In the genomic region with DNA sequence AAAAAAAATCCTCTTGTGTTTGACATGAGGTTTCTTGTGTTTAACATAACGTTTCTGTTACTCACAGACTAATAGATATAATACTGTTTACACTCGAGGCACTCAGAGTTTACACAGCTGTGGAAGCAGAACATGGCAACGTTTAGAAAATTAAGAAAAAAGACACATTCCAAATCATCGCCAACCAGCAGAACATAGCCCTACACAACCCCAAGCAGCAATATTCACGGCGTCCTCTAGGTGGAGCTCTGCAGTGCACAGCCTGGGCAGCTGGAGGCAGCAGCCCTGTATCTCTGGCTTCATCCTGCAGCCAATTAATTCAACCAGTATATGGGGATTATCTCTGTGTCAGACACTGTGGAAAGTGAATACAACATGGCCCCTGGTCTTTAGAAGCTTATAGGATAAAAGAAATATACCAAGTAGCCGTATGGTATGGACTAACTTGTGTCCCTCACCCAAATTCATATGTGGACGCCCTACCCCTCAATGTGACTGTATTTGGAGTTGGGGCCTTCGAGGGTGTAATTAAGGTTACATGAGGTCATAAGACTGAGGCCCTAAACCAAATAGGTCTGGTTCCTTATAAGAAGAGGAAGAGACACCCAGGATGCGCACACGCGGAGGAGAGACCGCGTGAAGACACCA, we compare ENCODE assay signal across 8 cellular contexts. TPM values are rescaled to one million over a fixed set of nuclear protein-coding genes. Genes with fewer than 3 reads are reported as not detected.
DNase-seq lines count a peak whose midpoint lies in the region; ATAC-seq, FAIRE-seq and TF ChIP-seq lines count a peak whose summit lies in the region.

No MANE protein-coding gene starts in this region.

- H3K27me3 ChIP-seq in ovary: no peaks in the 10 kb centered on the region

- H3K27ac ChIP-seq in ovary: no peak overlapping the region

- no peak overlapping the region for H3K27ac Mint-ChIP-seq in type B pancreatic cell

- H3K4me1 Mint-ChIP-seq in type B pancreatic cell (ENCODE audit: unreplicated experiment): peaks cover 35% of the 10 kb centered on the region

- peak; percentile 89 for ATAC-seq in GM19468 (IDR thresholded peaks at IDR 0.05; ENCODE audit: extremely low read depth, unreplicated experiment)

- WGBS in ovary, 3 donors: 54 to 57% (median 55%) methylated on average over 14 of the region's 14 CpGs

- no peak overlapping the region for H3K4me3 ChIP-seq in ovary

- TF ChIP-seq CTCF in D721Med (IDR thresholded peaks at IDR 0.05; ENCODE audit: insufficient read depth, missing control alignments) (peak; percentile 92), ovary (IDR thresholded peaks at IDR 0.05) (peak; percentile 39 to 65 (median 57)), type B pancreatic cell (conservative IDR thresholded peaks at IDR 0.05) (peak; percentile 87)

- no peaks in the 10 kb centered on the region for H3K9me3 Mint-ChIP-seq in type B pancreatic cell

- H3K4me1 ChIP-seq in ovary (ENCODE audit: insufficient read depth): peaks cover 5% of the 10 kb centered on the region

- H3K9me3 ChIP-seq in ovary: no peaks in the 10 kb centered on the region

- FAIRE-seq in D721Med (lab: Jason Lieb, UNC) (no peak), frontal cortex (lab: Jason Lieb, UNC) (peak; percentile 53)

- H3K36me3 ChIP-seq in ovary: no peaks in the 10 kb centered on the region

- intact Hi-C loops in ovary (cut with DNase I): loop anchor here in 2 of 4 donors (10.0 kb wide), 2 partner anchors 95 to 245 kb away; no protein-coding TSS in a partner anchor

- no peak for TF ChIP-seq EP300 in ovary (IDR thresholded peaks at IDR 0.05)

- DNase-seq in D721Med (ENCODE audit: insufficient read length, low spot score) (peak; percentile 68), HS-27A (ENCODE audit: low read depth) (peak; percentile 22), RPMI7951 (ENCODE audit: low read depth) (peak; percentile 82), frontal cortex (ENCODE audit: low spot score in 2 of 2) (peak in 1 of 2 donors; percentile 64), ovary (peak; percentile 71 to 87 (median 83)), type B pancreatic cell (ENCODE audit: extremely low spot score, unreplicated experiment) (no peak)
- peak; percentile 68 for DNase-seq in activated T-helper 9 cell treated with anti-CD3 and anti-CD28 coated beads, Interleukin-2, amount 50 U/mL, for 16 hours (ENCODE audit: low read depth)

- no peaks in the 10 kb centered on the region for H3K27me3 Mint-ChIP-seq in type B pancreatic cell

- no peak for TF ChIP-seq POLR2A in ovary (IDR thresholded peaks at IDR 0.05)

- H3K36me3 Mint-ChIP-seq in type B pancreatic cell: no peaks in the 10 kb centered on the region

- H3K4me3 Mint-ChIP-seq in type B pancreatic cell: no peak overlapping the region

RNA-seq across cellular contexts. Expression of gene ASB13, which starts 36.5 kb away (rescaled TPM):
- 11.5 and 11.7 TPM in 2 replicates for total RNA-seq in RPMI7951 (2014; rRNA removed; shearing (Covaris generic))
- total RNA-seq in frontal cortex: 18.8 TPM
- 10 to 100 TPM; 17.9 to 45.6 (median 29.0) TPM for total RNA-seq in ovary
- polyA plus RNA-seq in ovary: 10 to 100 TPM; 15.0 to 23.2 TPM
- 13.9 and 28.2 TPM in 2 replicates for total RNA-seq in type B pancreatic cell (ENCODE audit: low replicate concordance)

RNA-seq across cellular contexts. Expression of gene TASOR2, which starts 54.7 kb away (rescaled TPM):
- 71.9 and 92.0 TPM in 2 replicates for total RNA-seq in RPMI7951 (2014; rRNA removed; shearing (Covaris generic))
- total RNA-seq in frontal cortex (102 TPM), ovary (10 to 100 TPM; 60.8 to 91.2 (median 70.0) TPM), type B pancreatic cell (ENCODE audit: low replicate concordance) (64.1 and 70.1 TPM in 2 replicates)
- 10 to 100 TPM in 1 of 2 donors, 1 to 10 TPM in 1; 9.3 to 23.7 TPM for polyA plus RNA-seq in ovary
